In the genomic region with DNA sequence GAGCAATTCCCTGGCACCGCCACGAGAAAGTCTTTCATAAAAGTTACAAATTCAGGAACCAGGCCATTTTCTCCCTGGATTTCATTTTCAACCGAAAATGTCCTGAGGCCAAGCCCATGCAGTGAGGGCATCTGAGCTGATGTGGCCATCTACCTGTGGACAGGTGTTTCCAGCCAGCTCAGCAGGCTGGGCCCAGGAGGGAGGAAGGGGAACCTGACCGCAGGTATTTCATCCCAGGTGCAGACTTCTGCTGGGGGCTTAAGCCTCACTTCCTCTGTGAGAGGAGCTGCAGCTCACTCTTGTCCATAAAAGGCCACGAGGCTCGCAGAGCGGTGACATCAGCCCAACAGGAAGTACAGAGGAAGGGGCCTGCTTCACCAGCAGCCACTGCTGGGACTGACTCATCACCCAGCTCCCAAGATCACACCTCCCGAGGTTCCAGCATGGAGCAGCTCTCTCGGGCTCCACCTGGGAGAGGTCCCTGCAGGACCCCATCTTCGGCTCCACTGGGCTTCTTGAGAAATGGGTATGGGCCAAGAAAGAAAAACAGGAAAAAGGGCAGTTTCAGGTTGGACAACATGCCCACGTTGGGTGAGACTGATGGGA, we compare ENCODE assay signal across 7 cellular contexts. TPM values are rescaled to one million over a fixed set of nuclear protein-coding genes. Genes with fewer than 3 reads are reported as not detected.
DNase-seq lines count a peak whose midpoint lies in the region; ATAC-seq and TF ChIP-seq lines count a peak whose summit lies in the region.

No MANE protein-coding gene starts in this region.

- BruUV-seq in OCI-LY7 (replicated peaks; lab: Mats Ljungman, UMichigan): no TSS peak

- H2AFZ ChIP-seq in OCI-LY7 (ENCODE audit: low read length): no peak overlapping the region; the same call in 1 of the 2 replicates

- CTCF ChIA-PET in OCI-LY7 (lab: Charles Lee; ENCODE audit: unreplicated experiment): interaction anchor here (1.1 to 1.3 kb wide), 3 partner anchors 30 to 57 kb away, joined by 3 read pairs; partner anchors contain the start of gene MYH9

- peak overlapping the region; percentile 91 to 93 for H3K4me3 Mint-ChIP-seq in activated T-cell treated with anti-CD3 and anti-CD28 coated beads, Interleukin-2, amount 50 U/mL, for 72 hours

- peak overlapping the region; percentile 87 for H3K4me2 ChIP-seq in OCI-LY7 (ENCODE audit: low read length)

- peak overlapping the region; percentile 60 for H3K4me3 ChIP-seq in OCI-LY7 (ENCODE audit: low read depth, low read length, poor library complexity, severe bottlenecking)
- H3K4me3 ChIP-seq in fibroblast of villous mesenchyme (ENCODE audit: low read depth, low read length): no peak overlapping the region
- no peak overlapping the region for H3K4me3 ChIP-seq in tibial nerve

- H3K27ac Mint-ChIP-seq in activated T-cell treated with anti-CD3 and anti-CD28 coated beads, Interleukin-2, amount 50 U/mL, for 72 hours: peak overlapping the region; percentile 99

- TF ChIP-seq POLR2A in tibial nerve (IDR thresholded peaks at IDR 0.05): peak in 1 of 2 donors; percentile 24

- H3K9me2 ChIP-seq in OCI-LY7 (ENCODE audit: insufficient read depth, low read length): no peaks in the 10 kb centered on the region

- peak; percentile 91 for DNase-seq in OCI-LY7 (ENCODE audit: low spot score)
- peak; percentile 82 to 84 for DNase-seq in activated T-cell treated with anti-CD3 and anti-CD28 coated beads, Interleukin-2, amount 50 U/mL, for 72 hours
- peak; percentile 95 for DNase-seq in fibroblast of villous mesenchyme (ENCODE audit: low read depth)
- DNase-seq in nucleus accumbens (lab: John Stamatoyannopoulos, UW): peak in 33 of 56 donors; percentile 10 to 69 (median 38)
- DNase-seq in tibial nerve (ENCODE audit: low spot score in 2 of 2): peak in 1 of 2 donors; percentile 61

- H4K20me1 ChIP-seq in OCI-LY7 (ENCODE audit: insufficient read depth, low read length): no peaks in the 10 kb centered on the region

- intact Hi-C loops in OCI-LY7 (cut with micrococcal nuclease; ENCODE audit: unreplicated experiment): loop anchor here (1.0 kb wide), 1 partner anchor 124 kb away; no protein-coding TSS in a partner anchor

- TF ChIP-seq EP300 in tibial nerve (IDR thresholded peaks at IDR 0.05): peak; percentile 48 to 65

- ATAC-seq in GM18520 (IDR thresholded peaks at IDR 0.05; ENCODE audit: unreplicated experiment): peak; percentile 51
- ATAC-seq in HG03095 (IDR thresholded peaks at IDR 0.05; ENCODE audit: unreplicated experiment): peak; percentile 55
- ATAC-seq in activated T-cell treated with anti-CD3 and anti-CD28 coated beads, Interleukin-2, amount 50 U/mL, for 72 hours (replicated peaks in 1 of 2): peak; percentile 62 to 65

- H3K4me1 ChIP-seq in OCI-LY7 (ENCODE audit: insufficient read depth, low read length, poor library complexity, severe bottlenecking): peaks cover 66% of the 10 kb centered on the region
- H3K4me1 ChIP-seq in tibial nerve: peaks cover 6 to 100% (median 89%) of the 10 kb centered on the region in 4 donors

- no peaks in the 10 kb centered on the region for H3K27me3 ChIP-seq in tibial nerve

- TF ChIP-seq CTCF in OCI-LY7 (conservative IDR thresholded peaks at IDR 0.05; ENCODE audit: low read length) (no peak), fibroblast of villous mesenchyme (IDR thresholded peaks at IDR 0.05; ENCODE audit: insufficient read depth, low read depth, low read length) (no peak), tibial nerve (IDR thresholded peaks at IDR 0.05) (no peak)

- H3K9me3 ChIP-seq in OCI-LY7 (ENCODE audit: low read length): no peaks in the 10 kb centered on the region
- no peaks in the 10 kb centered on the region for H3K9me3 ChIP-seq in tibial nerve

- peaks cover 93% of the 10 kb centered on the region for H3K4me1 Mint-ChIP-seq in activated T-cell treated with anti-CD3 and anti-CD28 coated beads, Interleukin-2, amount 50 U/mL, for 72 hours (ENCODE audit: low read depth)

- H3K36me3 ChIP-seq in OCI-LY7 (ENCODE audit: insufficient read depth, low read length) (peaks cover 85% of the 10 kb centered on the region), tibial nerve (peaks cover 0 to 35% (median 2%) of the 10 kb centered on the region in 3 donors)

- H3K9me3 Mint-ChIP-seq in activated T-cell treated with anti-CD3 and anti-CD28 coated beads, Interleukin-2, amount 50 U/mL, for 72 hours: no peaks in the 10 kb centered on the region

- H3K79me2 ChIP-seq in OCI-LY7 (ENCODE audit: insufficient read depth, low read depth, low read length): peaks cover 50% of the 10 kb centered on the region; the same call in 1 of the 2 replicates

- H3K27me3 Mint-ChIP-seq in activated T-cell treated with anti-CD3 and anti-CD28 coated beads, Interleukin-2, amount 50 U/mL, for 72 hours (ENCODE audit: low read depth): no peaks in the 10 kb centered on the region

- peaks cover 24 to 49% of the 10 kb centered on the region in 2 donors for H3K36me3 Mint-ChIP-seq in activated T-cell treated with anti-CD3 and anti-CD28 coated beads, Interleukin-2, amount 50 U/mL, for 72 hours (ENCODE audit: insufficient read depth in 2 of 2)

- H3K27ac ChIP-seq in OCI-LY7 (ENCODE audit: low read depth, low read length, poor library complexity, severe bottlenecking) (peak overlapping the region; percentile 89), tibial nerve (peak overlapping the region; percentile 74 to 99 (median 86))

- 30 to 32% methylated on average over 7 to 10 of the region's 11 CpGs for WGBS in tibial nerve, 2 donors

- POLR2A ChIA-PET in OCI-LY7 (lab: Charles Lee): interaction anchor here (0.9 to 1.3 kb wide), 4 partner anchors 46 to 120 kb away, joined by 3 to 5 read pairs (median 4); no protein-coding TSS in a partner anchor

RNA-seq across cellular contexts. Expression of gene MYH9, which starts 56.4 kb away (rescaled TPM):
- total RNA-seq in OCI-LY7 (2014; rRNA removed; shearing (Covaris generic)): 112 and 133 TPM in 2 replicates
- total RNA-seq in OCI-LY7 (2022): 213 and 223 TPM in 2 replicates
- total RNA-seq in activated T-cell treated with anti-CD3 and anti-CD28 coated beads, Interleukin-2, amount 50 U/mL, for 72 hours: 100 to 1,000 TPM; 529 to 662 TPM
- 1,420 and 1,714 TPM in 2 replicates for total RNA-seq in fibroblast of villous mesenchyme
- 100 to 1,000 TPM; 361 to 406 (median 386) TPM for total RNA-seq in tibial nerve
